ENCODE assay signal across 1 cellular context in the genomic region with DNA sequence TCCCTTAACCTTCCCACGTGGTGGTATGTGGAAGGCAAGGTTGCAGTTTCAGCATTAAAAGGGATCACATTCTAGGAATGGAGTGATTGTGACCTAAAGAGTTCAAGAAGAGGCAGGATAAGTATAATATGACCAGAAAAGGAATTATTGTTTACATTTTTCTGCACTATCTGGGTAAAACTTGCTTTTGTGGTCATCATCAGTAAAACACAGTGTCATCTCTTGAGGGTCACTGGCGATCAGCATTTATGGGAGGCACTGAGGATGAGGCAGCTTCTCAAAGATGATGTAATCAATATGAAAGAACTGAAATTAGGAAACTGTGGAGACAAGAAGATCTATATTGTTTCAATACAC.
TF ChIP-seq lines count a peak whose summit lies in the region.

No MANE protein-coding gene starts in this region.

TF ChIP-seq in K562, 482 proteins besides CTCF, POLR2A, EP300 and RAD21 (continued from another document):
- TF ChIP-seq SMARCC2 (IDR thresholded peaks at IDR 0.05; ENCODE audit: low read depth), result 0 out of 2 replicates have a peak, but pooled peaks have one; percentile 41
- no peak for TF ChIP-seq MEF2D (tag; conservative IDR thresholded peaks at IDR 0.05; ENCODE audit: low read depth)
- peak; percentile 88 for TF ChIP-seq MAFG (tag; conservative IDR thresholded peaks at IDR 0.05)
- TF ChIP-seq ZNF318 (IDR thresholded peaks at IDR 0.05; ENCODE audit: borderline replicate concordance in 1 of 2, low read depth in 1 of 2), result 0 out of 4 replicates have a peak, but pooled peaks of 1 of the 2 experiments have one; percentile 43
- no peak for TF ChIP-seq SETDB1 (IDR thresholded peaks at IDR 0.05; ENCODE audit: low read length)
- no peak for TF ChIP-seq PHF8 (IDR thresholded peaks at IDR 0.05; ENCODE audit: borderline replicate concordance, low read length)
- TF ChIP-seq, protein P1, sequence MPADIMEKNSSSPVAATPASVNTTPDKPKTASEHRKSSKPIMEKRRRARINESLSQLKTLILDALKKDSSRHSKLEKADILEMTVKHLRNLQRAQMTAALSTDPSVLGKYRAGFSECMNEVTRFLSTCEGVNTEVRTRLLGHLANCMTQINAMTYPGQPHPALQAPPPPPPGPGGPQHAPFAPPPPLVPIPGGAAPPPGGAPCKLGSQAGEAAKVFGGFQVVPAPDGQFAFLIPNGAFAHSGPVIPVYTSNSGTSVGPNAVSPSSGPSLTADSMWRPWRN (IDR thresholded peaks at IDR 0.05; ENCODE audit: low read depth), result 0 out of 2 replicates have a peak, but pooled peaks have one; percentile 23
- TF ChIP-seq SRF (CRISPR knock-in tag; IDR thresholded peaks at IDR 0.05), result peak in 1 of 2 experiments; percentile 94; a peak in 2 of 4 replicates
- no peak for TF ChIP-seq ZNF592 (IDR thresholded peaks at IDR 0.05)
- TF ChIP-seq, protein P2, sequence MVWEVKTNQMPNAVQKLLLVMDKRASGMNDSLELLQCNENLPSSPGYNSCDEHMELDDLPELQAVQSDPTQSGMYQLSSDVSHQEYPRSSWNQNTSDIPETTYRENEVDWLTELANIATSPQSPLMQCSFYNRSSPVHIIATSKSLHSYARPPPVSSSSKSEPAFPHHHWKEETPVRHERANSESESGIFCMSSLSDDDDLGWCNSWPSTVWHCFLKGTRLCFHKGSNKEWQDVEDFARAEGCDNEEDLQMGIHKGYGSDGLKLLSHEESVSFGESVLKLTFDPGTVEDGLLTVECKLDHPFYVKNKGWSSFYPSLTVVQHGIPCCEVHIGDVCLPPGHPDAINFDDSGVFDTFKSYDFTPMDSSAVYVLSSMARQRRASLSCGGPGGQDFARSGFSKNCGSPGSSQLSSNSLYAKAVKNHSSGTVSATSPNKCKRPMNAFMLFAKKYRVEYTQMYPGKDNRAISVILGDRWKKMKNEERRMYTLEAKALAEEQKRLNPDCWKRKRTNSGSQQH (CRISPR knock-in tag; IDR thresholded peaks at IDR 0.05), result no peak
